ENCODE assay signal across 8 cellular contexts in the genomic region with DNA sequence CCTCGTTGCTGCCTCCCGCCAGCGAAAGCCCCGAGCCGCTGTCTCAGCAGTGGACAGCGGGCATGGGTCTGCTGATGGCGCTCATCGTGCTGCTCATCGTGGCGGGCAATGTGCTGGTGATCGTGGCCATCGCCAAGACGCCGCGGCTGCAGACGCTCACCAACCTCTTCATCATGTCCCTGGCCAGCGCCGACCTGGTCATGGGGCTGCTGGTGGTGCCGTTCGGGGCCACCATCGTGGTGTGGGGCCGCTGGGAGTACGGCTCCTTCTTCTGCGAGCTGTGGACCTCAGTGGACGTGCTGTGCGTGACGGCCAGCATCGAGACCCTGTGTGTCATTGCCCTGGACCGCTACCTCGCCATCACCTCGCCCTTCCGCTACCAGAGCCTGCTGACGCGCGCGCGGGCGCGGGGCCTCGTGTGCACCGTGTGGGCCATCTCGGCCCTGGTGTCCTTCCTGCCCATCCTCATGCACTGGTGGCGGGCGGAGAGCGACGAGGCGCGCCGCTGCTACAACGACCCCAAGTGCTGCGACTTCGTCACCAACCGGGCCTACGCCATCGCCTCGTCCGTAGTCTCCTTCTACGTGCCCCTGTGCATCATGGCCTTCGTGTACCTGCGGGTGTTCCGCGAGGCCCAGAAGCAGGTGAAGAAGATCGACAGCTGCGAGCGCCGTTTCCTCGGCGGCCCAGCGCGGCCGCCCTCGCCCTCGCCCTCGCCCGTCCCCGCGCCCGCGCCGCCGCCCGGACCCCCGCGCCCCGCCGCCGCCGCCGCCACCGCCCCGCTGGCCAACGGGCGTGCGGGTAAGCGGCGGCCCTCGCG. TPM values are rescaled to one million over a fixed set of nuclear protein-coding genes. Genes with fewer than 3 reads are reported as not detected.
DNase-seq lines count a peak whose midpoint lies in the region; ATAC-seq and TF ChIP-seq lines count a peak whose summit lies in the region.

No MANE protein-coding gene starts in this region.

- peak overlapping the region; percentile 19 for H3K4me3 ChIP-seq in CD8-positive, alpha-beta T cell (ENCODE audit: low read depth, low read length)
- H3K4me3 ChIP-seq in Loucy (ENCODE audit: low read length, poor library complexity, severe bottlenecking), result peak overlapping the region; percentile 83
- H3K4me3 ChIP-seq in endodermal cell (ENCODE audit: low read length), result no peak overlapping the region
- peak overlapping the region in 1 of 2 donors; percentile 61 for H3K4me3 ChIP-seq in neuronal stem cell (ENCODE audit: low read length in 2 of 2)

- H3K27ac Mint-ChIP-seq in CD8-positive, alpha-beta T cell, result no peak overlapping the region
- no peak overlapping the region for H3K27ac Mint-ChIP-seq in endodermal cell

- H2AK5ac ChIP-seq in neuronal stem cell (ENCODE audit: low read depth, low read length), result peak overlapping the region; percentile 84

- no peaks in the 10 kb centered on the region for H3K36me3 ChIP-seq in CD8-positive, alpha-beta T cell (ENCODE audit: insufficient read depth, low read length)
- no peaks in the 10 kb centered on the region for H3K36me3 ChIP-seq in Loucy (ENCODE audit: insufficient read depth, low read length)
- no peaks in the 10 kb centered on the region for H3K36me3 ChIP-seq in endodermal cell (ENCODE audit: control insufficient read depth, insufficient read depth, low read length)
- H3K36me3 ChIP-seq in neuronal stem cell (replicated peaks in 1 of 2; ENCODE audit: control insufficient read depth in 2 of 2, insufficient read depth in 2 of 2, low read length in 2 of 2), result no peaks in the 10 kb centered on the region

- intact Hi-C loops in CD8-positive, alpha-beta T cell (cut with DNase I, micrococcal nuclease), result no loop called here

- H3K27me3 Mint-ChIP-seq in CD8-positive, alpha-beta T cell (ENCODE audit: low read depth), result peaks cover 49% of the 10 kb centered on the region
- peaks cover 91% of the 10 kb centered on the region for H3K27me3 Mint-ChIP-seq in endodermal cell (ENCODE audit: insufficient read depth)

- WGBS in endodermal cell (ENCODE audit: insufficient coverage in 1 of 2, insufficient read length in 1 of 2), 2 experiments, result 13 to 16% methylated on average over 22 to 98 of the region's 98 CpGs
- WGBS in neuronal stem cell (ENCODE audit: extremely low coverage in 2 of 2, insufficient read length in 2 of 2, insufficient replicate concordance in 1 of 2), 2 donors, result no CpG with 5 or more reads among the region's 98 CpGs

- H3K27me3 ChIP-seq in CD8-positive, alpha-beta T cell (ENCODE audit: insufficient read depth, low read length), result peaks cover 19% of the 10 kb centered on the region
- H3K27me3 ChIP-seq in Loucy (ENCODE audit: insufficient read depth, low read length, poor library complexity, severe bottlenecking) (no peaks in the 10 kb centered on the region), endodermal cell (ENCODE audit: control insufficient read depth, insufficient read depth, low read length, poor library complexity, severe bottlenecking) (peaks cover 99% of the 10 kb centered on the region), neuronal stem cell (ENCODE audit: control insufficient read depth in 3 of 3, insufficient read depth in 3 of 3, low read depth in 1 of 3, low read length in 3 of 3) (peaks cover 22 to 91% (median 45%) of the 10 kb centered on the region in 3 experiments)

- peak overlapping the region; percentile 29 for H2BK5ac ChIP-seq in neuronal stem cell (ENCODE audit: low read length)

- POLR2A ChIA-PET in CD8-positive, alpha-beta T cell (lab: Charles Lee), result no interaction called here

- no peak overlapping the region for H4K91ac ChIP-seq in neuronal stem cell (ENCODE audit: low read depth, low read length, poor library complexity)

- H3K27ac ChIP-seq in CD8-positive, alpha-beta T cell (ENCODE audit: low read depth, low read length), result no peak overlapping the region
- H3K27ac ChIP-seq in endodermal cell (ENCODE audit: low read depth, low read length) (no peak overlapping the region), neuronal stem cell (replicated peaks; ENCODE audit: low read length) (no peak overlapping the region)

- H2BK120ac ChIP-seq in neuronal stem cell (ENCODE audit: low read depth, low read length), result peak overlapping the region; percentile 66

- H3K79me2 ChIP-seq in Loucy (ENCODE audit: insufficient read depth, low read length), result peaks cover 32% of the 10 kb centered on the region

- H2BK12ac ChIP-seq in neuronal stem cell (ENCODE audit: low read length), result peak overlapping the region; percentile 66

- H2BK15ac ChIP-seq in neuronal stem cell (ENCODE audit: low read length), result peak overlapping the region; percentile 84

- H3K9me2 ChIP-seq in Loucy (replicated peaks; ENCODE audit: low read depth, low read length), result no peaks in the 10 kb centered on the region

- H4K20me1 ChIP-seq in Loucy (ENCODE audit: insufficient read depth, low read length, poor library complexity, severe bottlenecking), result no peaks in the 10 kb centered on the region

- H2AFZ ChIP-seq in Loucy (ENCODE audit: low read length), result no peak overlapping the region
- peak overlapping the region; percentile 80 for H2AFZ ChIP-seq in neuronal stem cell (ENCODE audit: low read length)

- peaks cover 3% of the 10 kb centered on the region for H3K79me1 ChIP-seq in neuronal stem cell (ENCODE audit: low read depth, low read length)

- CTCF ChIA-PET in CD8-positive, alpha-beta T cell (lab: Charles Lee), result no interaction called here

- H3K4ac ChIP-seq in neuronal stem cell (ENCODE audit: low read length), result no peak overlapping the region

- ATAC-seq in CD8-positive, alpha-beta T cell, result peak; percentile 13
- ATAC-seq in HG03521 (IDR thresholded peaks at IDR 0.05; ENCODE audit: unreplicated experiment) (no peak), GM18858 (IDR thresholded peaks at IDR 0.05; ENCODE audit: unreplicated experiment) (no peak)

- no peaks in the 10 kb centered on the region for H3K9me3 ChIP-seq in CD8-positive, alpha-beta T cell (ENCODE audit: low read length)
- H3K9me3 ChIP-seq in Loucy (ENCODE audit: insufficient read depth, low read depth, low read length) (no peaks in the 10 kb centered on the region), endodermal cell (ENCODE audit: control insufficient read depth, low read length) (no peaks in the 10 kb centered on the region), neuronal stem cell (replicated peaks in 1 of 2; ENCODE audit: control insufficient read depth in 2 of 2, insufficient read depth in 1 of 2, low read depth in 1 of 2, low read length in 2 of 2) (peaks cover 0 to 7% of the 10 kb centered on the region in 2 donors)

- DNase-seq in CD8-positive, alpha-beta T cell, result peak in 1 of 7 experiments; percentile 27
- peak; percentile 74 for DNase-seq in endodermal cell
- DNase-seq in neuronal stem cell (ENCODE audit: low spot score), result no peak
- no peak for DNase-seq in CD1c-positive myeloid dendritic cell (ENCODE audit: extremely low spot score)
- DNase-seq in RKO (ENCODE audit: low spot score), result no peak

- peaks cover 16% of the 10 kb centered on the region for H3K4me1 Mint-ChIP-seq in CD8-positive, alpha-beta T cell (ENCODE audit: low read depth)
- H3K4me1 Mint-ChIP-seq in endodermal cell, result peaks cover 6% of the 10 kb centered on the region

- H3K4me2 ChIP-seq in Loucy (ENCODE audit: low read depth, low read length, poor library complexity, severe bottlenecking) (peak overlapping the region; percentile 56), neuronal stem cell (ENCODE audit: insufficient read depth, low read length, poor library complexity, severe bottlenecking) (peak overlapping the region; percentile 99)

- H3F3A ChIP-seq in Loucy (ENCODE audit: low read depth), result peaks cover 9% of the 10 kb centered on the region; the same call in 1 of the 2 replicates

- H3K4me1 ChIP-seq in CD8-positive, alpha-beta T cell (ENCODE audit: insufficient read depth, low read length), result peaks cover 15% of the 10 kb centered on the region
- H3K4me1 ChIP-seq in Loucy (ENCODE audit: insufficient read depth, low read length, poor library complexity, severe bottlenecking), result peaks cover 43% of the 10 kb centered on the region
- no peaks in the 10 kb centered on the region for H3K4me1 ChIP-seq in endodermal cell (ENCODE audit: control insufficient read depth, insufficient read depth, low read length)
- peaks cover 4 to 6% of the 10 kb centered on the region in 2 donors for H3K4me1 ChIP-seq in neuronal stem cell (ENCODE audit: control insufficient read depth in 2 of 2, insufficient read depth in 1 of 2, low read depth in 1 of 2, low read length in 2 of 2)

- H3K14ac ChIP-seq in neuronal stem cell (ENCODE audit: low read length), result peak overlapping the region; percentile 2

- no peak for TF ChIP-seq CTCF in CD8-positive, alpha-beta T cell (IDR thresholded peaks at IDR 0.05)
- TF ChIP-seq CTCF in Loucy (conservative IDR thresholded peaks at IDR 0.05; ENCODE audit: low read length) (no peak), endodermal cell (conservative IDR thresholded peaks at IDR 0.05) (no peak)

- H3K36me3 Mint-ChIP-seq in CD8-positive, alpha-beta T cell, result no peaks in the 10 kb centered on the region
- H3K36me3 Mint-ChIP-seq in endodermal cell (ENCODE audit: low read depth), result no peaks in the 10 kb centered on the region

- H3K18ac ChIP-seq in neuronal stem cell (ENCODE audit: low read length), result peak overlapping the region; percentile 87

- H4K8ac ChIP-seq in neuronal stem cell (ENCODE audit: low read depth, low read length), result peak overlapping the region; percentile 70

- peak overlapping the region; percentile 76 for H3K4me3 Mint-ChIP-seq in CD8-positive, alpha-beta T cell
- H3K4me3 Mint-ChIP-seq in endodermal cell, result peak overlapping the region; percentile 45

- H3K9me3 Mint-ChIP-seq in CD8-positive, alpha-beta T cell, result no peaks in the 10 kb centered on the region
- no peaks in the 10 kb centered on the region for H3K9me3 Mint-ChIP-seq in endodermal cell

- peak overlapping the region; percentile 94 for H3K23ac ChIP-seq in neuronal stem cell (ENCODE audit: low read depth, low read length, poor library complexity)

- H3K9ac ChIP-seq in Loucy (ENCODE audit: low read depth, low read length, poor library complexity, severe bottlenecking), result no peak overlapping the region
- H3K9ac ChIP-seq in endodermal cell (ENCODE audit: extremely low read depth, low read length, poor library complexity, severe bottlenecking), result no peak overlapping the region
- peak overlapping the region; percentile 37 for H3K9ac ChIP-seq in neuronal stem cell (ENCODE audit: low read depth, low read length, poor library complexity)

RNA-seq across cellular contexts. Expression of a gene that starts 0.8 kb away (rescaled TPM):
- total RNA-seq in CD8-positive, alpha-beta T cell, result 1 to 10 TPM; 1.2 to 1.4 TPM
- not detected for total RNA-seq in endodermal cell
- 0.11 TPM for polyA plus RNA-seq in endodermal cell (2013, experiment 1 of 2)
- not detected for polyA plus RNA-seq in endodermal cell (2013, experiment 2 of 2)
- 0.06 TPM for polyA plus RNA-seq in neuronal stem cell (2013, experiment 1 of 2)
- polyA plus RNA-seq in neuronal stem cell (2013, experiment 2 of 2), result 0.03 TPM
